9 cellular contexts compared by ENCODE assay signal in genomic region chr2:182522428-182522896, GRCh38.
DNase-seq lines count a peak whose midpoint lies in the region; ATAC-seq and TF ChIP-seq lines count a peak whose summit lies in the region.
"Had no signal": no experiment of that assay in that cellular context is flagged by ENCODE, and none has a peak within 500 bp of the region (broad histone marks: within the 10 kb centered on the region; RNA-seq: fewer than 3 reads in every experiment).

No MANE protein-coding gene starts in this region.

- no peaks in the 10 kb centered on the region for H3K9me3 ChIP-seq in mesodermal cell (ENCODE audit: control insufficient read depth, low read length)

- H3K36me3 Mint-ChIP-seq in activated naive CD8-positive, alpha-beta T cell treated with anti-CD3 and anti-CD28 coated beads, Interleukin-2, amount 50 U/mL, for 24 hours (ENCODE audit: low read depth): no peaks in the 10 kb centered on the region

- no peak for TF ChIP-seq CTCF in astrocyte of the spinal cord (IDR thresholded peaks at IDR 0.05; ENCODE audit: low read depth, low read length)

- no peak overlapping the region for H3K27ac Mint-ChIP-seq in activated naive CD8-positive, alpha-beta T cell treated with anti-CD3 and anti-CD28 coated beads, Interleukin-2, amount 50 U/mL, for 24 hours

- H3K4me3 ChIP-seq in astrocyte of the spinal cord (ENCODE audit: low read depth, low read length) (no peak overlapping the region), mesodermal cell (ENCODE audit: extremely low read depth, insufficient read depth, low read length, poor library complexity, severe bottlenecking) (no peak overlapping the region)
- H3K4me3 ChIP-seq: cardiac muscle cell had no signal

- ATAC-seq in GM21390 (IDR thresholded peaks at IDR 0.05; ENCODE audit: unreplicated experiment): no peak
- no peak for ATAC-seq in activated naive CD8-positive, alpha-beta T cell treated with anti-CD3 and anti-CD28 coated beads, Interleukin-2, amount 50 U/mL, for 24 hours
- ATAC-seq in GM21515 (IDR thresholded peaks at IDR 0.05; ENCODE audit: unreplicated experiment): no peak

- in situ Hi-C loops in astrocyte of the spinal cord (cut with HindIII; ENCODE audit: low sequenced_read_pairs): no loop called here

- no peak overlapping the region for H3K4me3 Mint-ChIP-seq in activated naive CD8-positive, alpha-beta T cell treated with anti-CD3 and anti-CD28 coated beads, Interleukin-2, amount 50 U/mL, for 24 hours

- no peaks in the 10 kb centered on the region for H3K4me1 ChIP-seq in mesodermal cell (ENCODE audit: control insufficient read depth, insufficient read depth, low read length, poor library complexity, severe bottlenecking)

- H3K9me3 Mint-ChIP-seq in activated naive CD8-positive, alpha-beta T cell treated with anti-CD3 and anti-CD28 coated beads, Interleukin-2, amount 50 U/mL, for 24 hours: no peaks in the 10 kb centered on the region

- WGBS in mesodermal cell (ENCODE audit: insufficient coverage in 2 of 2), 2 experiments: 82 to 96% methylated on average over 2 of the region's 6 CpGs

- DNase-seq in AG20443 (ENCODE audit: low spot score) (peak; percentile 9), NAMALWA (ENCODE audit: low spot score) (peak; percentile 20), astrocyte of the spinal cord (ENCODE audit: low read depth, low spot score) (peak; percentile 61), DMS114 treated with DMSO at 0.1 percent for 48 hours (lab: John Stamatoyannopoulos, UW; ENCODE audit: unreplicated experiment) (no peak)
- DNase-seq in activated naive CD8-positive, alpha-beta T cell treated with anti-CD3 and anti-CD28 coated beads, Interleukin-2, amount 50 U/mL, for 24 hours: no peak

- H3K36me3 ChIP-seq in mesodermal cell (ENCODE audit: control insufficient read depth, insufficient read depth, low read length): no peaks in the 10 kb centered on the region
- H3K36me3 ChIP-seq: cardiac muscle cell had no signal

- H3K27me3 Mint-ChIP-seq in activated naive CD8-positive, alpha-beta T cell treated with anti-CD3 and anti-CD28 coated beads, Interleukin-2, amount 50 U/mL, for 24 hours: peaks cover 4% of the 10 kb centered on the region

- H3K4me1 Mint-ChIP-seq in activated naive CD8-positive, alpha-beta T cell treated with anti-CD3 and anti-CD28 coated beads, Interleukin-2, amount 50 U/mL, for 24 hours: no peaks in the 10 kb centered on the region

- peak overlapping the region; percentile 70 for H3K27ac ChIP-seq in mesodermal cell (ENCODE audit: low read depth, low read length, severe bottlenecking)
- H3K27ac ChIP-seq: cardiac muscle cell had no signal

Comparison
In these comparisons a context has a peak if more than half of its experiments do, and no peak if none do; other contexts are left out.
1. DNase-seq: peak in AG20443 (single experiment), NAMALWA (single experiment) and astrocyte of the spinal cord (single experiment); none in DMS114 treated with DMSO at 0.1 percent for 48 hours (single experiment) and activated naive CD8-positive, alpha-beta T cell treated with anti-CD3 and anti-CD28 coated beads, Interleukin-2, amount 50 U/mL, for 24 hours (single experiment).